8 cellular contexts compared by ENCODE assay signal in genomic region chr1:160085686-160086089, GRCh38. TPM values are rescaled to one million over a fixed set of nuclear protein-coding genes. Genes with fewer than 3 reads are reported as not detected.
DNase-seq lines count a peak whose midpoint lies in the region; ATAC-seq and TF ChIP-seq lines count a peak whose summit lies in the region.

No MANE protein-coding gene starts in this region.

- no peak for TF ChIP-seq POLR2A in heart left ventricle (IDR thresholded peaks at IDR 0.05)

- TF ChIP-seq CTCF in GM13977 (IDR thresholded peaks at IDR 0.05; ENCODE audit: extremely low read depth, insufficient read depth, missing control alignments) (peak; percentile 84), heart left ventricle (IDR thresholded peaks at IDR 0.05) (peak; percentile 75 to 91 (median 86))

- peaks cover 0 to 18% (median 4%) of the 10 kb centered on the region in 12 donors for H3K4me1 ChIP-seq in heart left ventricle
- H3K4me1 ChIP-seq in aorta (ENCODE audit: control insufficient read depth in 1 of 2, insufficient read depth in 2 of 2, low read length in 2 of 2): peaks cover 0 to 3% of the 10 kb centered on the region in 2 donors

- intact Hi-C loops in heart left ventricle (cut with DNase I): loop anchor here in 7 of 10 donors (2.0 to 10.0 kb wide), 4 partner anchors 38 to 292 kb away; no protein-coding TSS in a partner anchor
- intact Hi-C loops in aorta (cut with DNase I): no loop called here

- no peaks in the 10 kb centered on the region for H3K9me3 Mint-ChIP-seq in activated naive CD8-positive, alpha-beta T cell treated with anti-CD3 and anti-CD28 coated beads, Interleukin-2, amount 50 U/mL, for 24 hours

- H3K4me3 Mint-ChIP-seq in activated naive CD8-positive, alpha-beta T cell treated with anti-CD3 and anti-CD28 coated beads, Interleukin-2, amount 50 U/mL, for 24 hours: no peak overlapping the region

- H3K27me3 ChIP-seq in heart left ventricle: peaks cover 0 to 41% (median 27%) of the 10 kb centered on the region in 9 donors
- H3K27me3 ChIP-seq in aorta (ENCODE audit: control insufficient read depth in 1 of 2, insufficient read depth in 2 of 2, low read length in 1 of 2): no peaks in the 10 kb centered on the region

- H3K36me3 Mint-ChIP-seq in activated naive CD8-positive, alpha-beta T cell treated with anti-CD3 and anti-CD28 coated beads, Interleukin-2, amount 50 U/mL, for 24 hours (ENCODE audit: low read depth): peaks cover 15% of the 10 kb centered on the region

- H3K27ac ChIP-seq in heart left ventricle (peak overlapping the region in 6 of 12 donors; percentile 36 to 77 (median 64)), aorta (ENCODE audit: low read depth in 1 of 2, low read length in 2 of 2) (peak overlapping the region; percentile 68 to 93)

- in situ Hi-C loops in GM13977 (cut with MboI; ENCODE audit: low pct_unique_long_range_greater_than_20kb, low sequenced_read_pairs, unreplicated experiment): no loop called here

- H3K9me3 ChIP-seq in heart left ventricle (no peaks in the 10 kb centered on the region), aorta (ENCODE audit: control insufficient read depth, low read length) (no peaks in the 10 kb centered on the region)

- peak overlapping the region in 1 of 12 donors; percentile 4 for H3K4me3 ChIP-seq in heart left ventricle
- H3K4me3 ChIP-seq in aorta (ENCODE audit: low read length in 2 of 2): no peak overlapping the region

- no peak overlapping the region for H3K27ac Mint-ChIP-seq in activated naive CD8-positive, alpha-beta T cell treated with anti-CD3 and anti-CD28 coated beads, Interleukin-2, amount 50 U/mL, for 24 hours

- peaks cover 22% of the 10 kb centered on the region for H3K27me3 Mint-ChIP-seq in activated naive CD8-positive, alpha-beta T cell treated with anti-CD3 and anti-CD28 coated beads, Interleukin-2, amount 50 U/mL, for 24 hours

- peaks cover 13% of the 10 kb centered on the region for H3K4me1 Mint-ChIP-seq in activated naive CD8-positive, alpha-beta T cell treated with anti-CD3 and anti-CD28 coated beads, Interleukin-2, amount 50 U/mL, for 24 hours

- H3K36me3 ChIP-seq in heart left ventricle (peaks cover 0 to 13% (median under 1%) of the 10 kb centered on the region in 9 donors), aorta (ENCODE audit: control insufficient read depth in 1 of 2, insufficient read depth in 2 of 2, low read length in 1 of 2) (peaks cover 0 to 1% of the 10 kb centered on the region in 2 donors)

- DNase-seq in GM13977 (ENCODE audit: low spot score) (peak; percentile 93), NCI-H187 (lab: John Stamatoyannopoulos, UW) (peak; percentile 50 to 69), T-helper 2 cell (peak; percentile 32 to 76 (median 60)), heart left ventricle (peak; percentile 76 to 88 (median 83)), putamen (ENCODE audit: low spot score) (peak; percentile 88), aorta (peak; percentile 90 to 96), T1000 (lab: John Stamatoyannopoulos, UW) (no peak)
- peak; percentile 87 for DNase-seq in activated naive CD8-positive, alpha-beta T cell treated with anti-CD3 and anti-CD28 coated beads, Interleukin-2, amount 50 U/mL, for 24 hours

- ATAC-seq in activated naive CD8-positive, alpha-beta T cell treated with anti-CD3 and anti-CD28 coated beads, Interleukin-2, amount 50 U/mL, for 24 hours: peak; percentile 52
- ATAC-seq in heart left ventricle (peak; percentile 40 to 86 (median 64)), aorta (ENCODE audit: low FRiP score) (peak; percentile 89)

- 28 to 30% (median 29%) methylated on average over 12 of the region's 12 CpGs for WGBS in heart left ventricle, 4 donors
- WGBS in aorta, 2 donors: 7 to 10% methylated on average over 12 of the region's 12 CpGs

RNA-seq across cellular contexts. Expression of gene KCNJ9, which starts 4.3 kb away (rescaled TPM):
- total RNA-seq in heart left ventricle (under 1 TPM in 2 of 9 donors, not detected in 7; 0.06 to 0.29 TPM), aorta (not detected)
- polyA plus RNA-seq in heart left ventricle (under 1 TPM in 1 of 2 donors, not detected in 1; 0.08 TPM), aorta (not detected)

RNA-seq across cellular contexts. Expression of gene IGSF8, which starts 12.7 kb away (rescaled TPM):
- total RNA-seq in heart left ventricle (10 to 100 TPM; 23.1 to 49.3 (median 24.8) TPM), aorta (10 to 100 TPM; 29.5 to 33.5 TPM)
- polyA plus RNA-seq in heart left ventricle (10 to 100 TPM; 15.0 to 30.3 TPM), aorta (10 to 100 TPM; 10.5 to 48.0 TPM)

RNA-seq across cellular contexts. Expression of gene KCNJ10, which starts 15.7 kb away (rescaled TPM):
- total RNA-seq in heart left ventricle (1 to 10 TPM in 1 of 9 donors, under 1 TPM in 1, not detected in 7; 0.48 to 1.1 TPM), aorta (under 1 TPM; 0.10 to 0.24 TPM)
- polyA plus RNA-seq in heart left ventricle (under 1 TPM in 1 of 2 donors, not detected in 1; 0.08 TPM), aorta (under 1 TPM in 1 of 2 donors, not detected in 1; 0.63 TPM)

RNA-seq across cellular contexts. Expression of gene ATP1A2, which starts 29.9 kb away (rescaled TPM):
- total RNA-seq in heart left ventricle (100 to 1,000 TPM; 115 to 393 (median 280) TPM), aorta (10 to 100 TPM; 24.8 to 27.7 TPM)
- polyA plus RNA-seq in heart left ventricle (10 to 100 TPM; 29.5 to 79.3 TPM), aorta (10 to 100 TPM; 15.3 to 26.9 TPM)

RNA-seq across cellular contexts. Expression of gene PIGM, which starts 53.9 kb away (rescaled TPM):
- total RNA-seq in heart left ventricle (1 to 10 TPM; 1.7 to 4.1 (median 2.5) TPM), aorta (1 to 10 TPM; 5.3 to 6.7 TPM)
- polyA plus RNA-seq in heart left ventricle (1 to 10 TPM; 1.6 to 2.1 TPM), aorta (1 to 10 TPM; 1.3 to 3.6 TPM)

Comparison
In these comparisons a context has a peak if more than half of its experiments do, and no peak if none do; other contexts are left out.
1. intact Hi-C loops: an anchor here in heart left ventricle (2.0 to 10.0 kb wide); none called in aorta.